Comparison of ENCODE assay signal across 25 cellular contexts in genomic region chr4:37415845-37416369, GRCh38.
"Had no signal": no experiment of that assay in that cellular context is flagged by ENCODE, and none has a peak within 500 bp of the region (broad histone marks: within the 10 kb centered on the region; RNA-seq: fewer than 3 reads in every experiment).

No MANE protein-coding gene starts in this region.

- H3K27ac ChIP-seq: esophagus squamous epithelium, gastroesophageal sphincter, pancreas, psoas muscle, right atrium auricular region, upper lobe of left lung, WERI-Rb-1 had no signal

- H3K27ac Mint-ChIP-seq: activated CD8-positive, alpha-beta T cell treated with anti-CD3 and anti-CD28 coated beads, Interleukin-2, amount 10 ng/mL, durations not matched to agents 7 days and 5 days; activated naive CD4-positive, alpha-beta T cell treated with anti-CD3 and anti-CD28 coated beads, Interleukin-2, amount 50 U/mL, for 24 hours; activated T-helper 1 cell treated with anti-CD3 and anti-CD28 coated beads, Interleukin-12 subunit alpha, Interleukin-12 subunit beta, Interleukin-2, Interleukin-4 antibody, amounts not matched to agents 30 ng/mL and 10 ng/mL and 1 ng/mL, durations not matched to agents 14 hours and 24 hours and 36 hours; brain; effector memory CD8-positive, alpha-beta T cell; naive thymus-derived CD8-positive, alpha-beta T cell had no signal

- FAIRE-seq: kidney, pancreas had no signal

- H3K36me3 ChIP-seq: esophagus squamous epithelium, gastroesophageal sphincter, pancreas, right atrium auricular region, upper lobe of left lung, WERI-Rb-1 had no signal

- DNase-seq: activated CD4-positive, alpha-beta T cell treated with anti-CD3 and anti-CD28 coated beads for 1 hour; activated CD4-positive, alpha-beta T cell treated with anti-CD3 and anti-CD28 coated beads, Interleukin-2, amount 50 U/mL, for 1 hour; activated CD8-positive, alpha-beta T cell treated with anti-CD3 and anti-CD28 coated beads, Interleukin-2, amount 10 ng/mL, durations not matched to agents 7 days and 5 days; activated gamma-delta T cell; anterior cingulate cortex; dermis blood vessel endothelial cell; effector memory CD8-positive, alpha-beta T cell; esophagus squamous epithelium; head of caudate nucleus; hypothalamus; kidney; naive thymus-derived CD8-positive, alpha-beta T cell; pancreas; psoas muscle; stimulated activated CD4-positive, alpha-beta T cell treated with anti-CD3 and anti-CD28 coated beads, Interleukin-12 subunit alpha, Interleukin-12 subunit beta, amount 100 ng/mL, for 4 hours; stimulated activated CD4-positive, alpha-beta T cell treated with anti-CD3 and anti-CD28 coated beads, Interleukin-4, amount 100 ng/mL, for 4 hours; stimulated activated naive CD8-positive, alpha-beta T cell treated with anti-CD3 and anti-CD28 coated beads, Interleukin-15, Interleukin-2, amounts not matched to agents 100 U/mL and 50 U/mL, for 24 hours; WERI-Rb-1 had no signal

- ATAC-seq: activated CD8-positive, alpha-beta T cell treated with anti-CD3 and anti-CD28 coated beads, Interleukin-2, amount 10 ng/mL, durations not matched to agents 7 days and 5 days; effector memory CD8-positive, alpha-beta T cell; gastroesophageal sphincter; naive thymus-derived CD8-positive, alpha-beta T cell; pancreas; psoas muscle; stimulated activated naive CD8-positive, alpha-beta T cell treated with anti-CD3 and anti-CD28 coated beads, Interleukin-15, Interleukin-2, amounts not matched to agents 100 U/mL and 50 U/mL, for 24 hours had no signal

- H3K4me3 Mint-ChIP-seq: activated CD8-positive, alpha-beta T cell treated with anti-CD3 and anti-CD28 coated beads, Interleukin-2, amount 10 ng/mL, durations not matched to agents 7 days and 5 days; activated naive CD4-positive, alpha-beta T cell treated with anti-CD3 and anti-CD28 coated beads, Interleukin-2, amount 50 U/mL, for 24 hours; activated T-helper 1 cell treated with anti-CD3 and anti-CD28 coated beads, Interleukin-12 subunit alpha, Interleukin-12 subunit beta, Interleukin-2, Interleukin-4 antibody, amounts not matched to agents 30 ng/mL and 10 ng/mL and 1 ng/mL, durations not matched to agents 14 hours and 24 hours and 36 hours; brain; effector memory CD8-positive, alpha-beta T cell; naive thymus-derived CD8-positive, alpha-beta T cell had no signal

- H3K4me1 Mint-ChIP-seq: activated naive CD4-positive, alpha-beta T cell treated with anti-CD3 and anti-CD28 coated beads, Interleukin-2, amount 50 U/mL, for 24 hours; naive thymus-derived CD8-positive, alpha-beta T cell had no signal

- H3K9me3 ChIP-seq: esophagus squamous epithelium, pancreas, psoas muscle, right atrium auricular region, upper lobe of left lung had no signal

- H3K27me3 Mint-ChIP-seq: effector memory CD8-positive, alpha-beta T cell had no signal

- H3K9me3 Mint-ChIP-seq: activated naive CD4-positive, alpha-beta T cell treated with anti-CD3 and anti-CD28 coated beads, Interleukin-2, amount 50 U/mL, for 24 hours; activated T-helper 1 cell treated with anti-CD3 and anti-CD28 coated beads, Interleukin-12 subunit alpha, Interleukin-12 subunit beta, Interleukin-2, Interleukin-4 antibody, amounts not matched to agents 30 ng/mL and 10 ng/mL and 1 ng/mL, durations not matched to agents 14 hours and 24 hours and 36 hours; effector memory CD8-positive, alpha-beta T cell had no signal

- H3K4me1 ChIP-seq: esophagus squamous epithelium, gastroesophageal sphincter, psoas muscle, right atrium auricular region, upper lobe of left lung had no signal

- H3K4me3 ChIP-seq: esophagus squamous epithelium, gastroesophageal sphincter, lung, pancreas, psoas muscle, right atrium auricular region, upper lobe of left lung had no signal

- H3K27me3 ChIP-seq: esophagus squamous epithelium, gastroesophageal sphincter, pancreas, right atrium auricular region, upper lobe of left lung had no signal

- H3K36me3 Mint-ChIP-seq: activated naive CD4-positive, alpha-beta T cell treated with anti-CD3 and anti-CD28 coated beads, Interleukin-2, amount 50 U/mL, for 24 hours; brain; naive thymus-derived CD8-positive, alpha-beta T cell had no signal
